Comparison of ENCODE assay signal across 18 cellular contexts in the genomic region with DNA sequence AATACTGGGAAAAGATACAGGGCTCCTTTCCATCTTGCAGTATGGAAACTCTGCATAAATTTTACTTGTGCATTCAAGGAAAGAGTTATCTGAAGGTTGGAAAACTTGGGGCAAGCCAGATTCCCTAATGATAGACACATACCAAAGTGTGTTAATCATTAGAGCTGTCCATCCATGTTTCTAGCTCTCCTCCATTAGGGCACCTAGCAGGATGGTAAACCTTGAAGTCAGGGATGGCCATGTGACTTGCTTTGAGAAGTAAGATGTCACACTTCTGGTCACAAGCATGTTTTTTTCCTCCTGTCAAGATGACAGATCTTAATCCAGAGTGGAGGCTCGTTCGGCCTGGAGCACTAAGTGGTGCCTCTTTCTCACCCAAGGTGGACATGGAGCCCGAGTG.
DNase-seq lines count a peak whose midpoint lies in the region; ATAC-seq and TF ChIP-seq lines count a peak whose summit lies in the region.
"Had no signal": no experiment of that assay in that cellular context is flagged by ENCODE, and none has a peak within 500 bp of the region (broad histone marks: within the 10 kb centered on the region; RNA-seq: fewer than 3 reads in every experiment).

No MANE protein-coding gene starts in this region.

- H3K36me3 Mint-ChIP-seq in dendritic cell treated with granulocyte-macrophage colony-stimulating factor and Interleukin-4, amounts not matched to agents 40 ng/mL and 50 ng/mL, for 4 days (ENCODE audit: low read depth) = no peaks in the 10 kb centered on the region
- H3K36me3 Mint-ChIP-seq in activated CD8-positive, alpha-beta T cell treated with anti-CD3 and anti-CD28 coated beads for 36 hours (ENCODE audit: low read depth) = peaks cover 6% of the 10 kb centered on the region
- H3K36me3 Mint-ChIP-seq in stimulated activated memory B cell treated with anti-CD40 and anti-IgM and Interleukin-4, amounts not matched to agents 10 μg/mL and 1 μg/mL and 100 μg/mL, for 72 hours = peaks cover 9% of the 10 kb centered on the region

- no peak overlapping the region for H3K4me3 Mint-ChIP-seq in dendritic cell treated with granulocyte-macrophage colony-stimulating factor and Interleukin-4, amounts not matched to agents 40 ng/mL and 50 ng/mL, for 4 days
- H3K4me3 Mint-ChIP-seq in activated CD8-positive, alpha-beta T cell treated with anti-CD3 and anti-CD28 coated beads for 36 hours = no peak overlapping the region
- no peak overlapping the region for H3K4me3 Mint-ChIP-seq in stimulated activated memory B cell treated with anti-CD40 and anti-IgM and Interleukin-4, amounts not matched to agents 10 μg/mL and 1 μg/mL and 100 μg/mL, for 72 hours
- H3K4me3 Mint-ChIP-seq: CD8-positive, alpha-beta memory T cell; HFFc6 had no signal

- no peaks in the 10 kb centered on the region for H3K4me1 ChIP-seq in Peyer's patch
- H3K4me1 ChIP-seq: Caco-2 had no signal

- H3K27ac Mint-ChIP-seq in dendritic cell treated with granulocyte-macrophage colony-stimulating factor and Interleukin-4, amounts not matched to agents 40 ng/mL and 50 ng/mL, for 4 days = peak overlapping the region; percentile 32
- no peak overlapping the region for H3K27ac Mint-ChIP-seq in activated CD8-positive, alpha-beta T cell treated with anti-CD3 and anti-CD28 coated beads for 36 hours
- H3K27ac Mint-ChIP-seq in stimulated activated memory B cell treated with anti-CD40 and anti-IgM and Interleukin-4, amounts not matched to agents 10 μg/mL and 1 μg/mL and 100 μg/mL, for 72 hours = no peak overlapping the region
- H3K27ac Mint-ChIP-seq: CD8-positive, alpha-beta memory T cell; HFFc6 had no signal

- peak; percentile 37 for DNase-seq in ACHN
- DNase-seq in NCI-H226 = peak; percentile 25
- DNase-seq in kidney tubule cell (ENCODE audit: low spot score) = peak; percentile 85
- DNase-seq in activated CD8-positive, alpha-beta T cell treated with anti-CD3 and anti-CD28 coated beads for 36 hours = no peak
- DNase-seq in Peyer's patch = no peak
- DNase-seq: AML-193; Caco-2; CD8-positive, alpha-beta memory T cell; DMS53; GF-D8; HCEC 1CT; HFFc6 had no signal

- in situ Hi-C loops in ACHN (cut with HindIII; ENCODE audit: low pct_ligation_motif_present, low pct_unique_long_range_greater_than_20kb, low sequenced_read_pairs) = no loop called here

- peaks cover 23% of the 10 kb centered on the region for H3K9me3 Mint-ChIP-seq in dendritic cell treated with granulocyte-macrophage colony-stimulating factor and Interleukin-4, amounts not matched to agents 40 ng/mL and 50 ng/mL, for 4 days
- peaks cover 13% of the 10 kb centered on the region for H3K9me3 Mint-ChIP-seq in activated CD8-positive, alpha-beta T cell treated with anti-CD3 and anti-CD28 coated beads for 36 hours
- peaks cover 10% of the 10 kb centered on the region for H3K9me3 Mint-ChIP-seq in stimulated activated memory B cell treated with anti-CD40 and anti-IgM and Interleukin-4, amounts not matched to agents 10 μg/mL and 1 μg/mL and 100 μg/mL, for 72 hours

- H3K4me3 ChIP-seq in Peyer's patch = no peak overlapping the region
- H3K4me3 ChIP-seq: BLaER1 had no signal

- intact Hi-C loops in dendritic cell treated with granulocyte-macrophage colony-stimulating factor and Interleukin-4, amounts not matched to agents 40 ng/mL and 50 ng/mL, for 4 days (cut with micrococcal nuclease) = no loop called here
- intact Hi-C loops in activated CD8-positive, alpha-beta T cell treated with anti-CD3 and anti-CD28 coated beads for 36 hours (cut with micrococcal nuclease) = no loop called here

- H3K27ac ChIP-seq in Peyer's patch = no peak overlapping the region
- H3K27ac ChIP-seq: 22Rv1, BLaER1, HL-60 had no signal

- peaks cover 9% of the 10 kb centered on the region for H3K4me1 Mint-ChIP-seq in dendritic cell treated with granulocyte-macrophage colony-stimulating factor and Interleukin-4, amounts not matched to agents 40 ng/mL and 50 ng/mL, for 4 days (ENCODE audit: low read depth)
- H3K4me1 Mint-ChIP-seq in activated CD8-positive, alpha-beta T cell treated with anti-CD3 and anti-CD28 coated beads for 36 hours (ENCODE audit: low read depth) = peaks cover 17% of the 10 kb centered on the region
- peaks cover 11% of the 10 kb centered on the region for H3K4me1 Mint-ChIP-seq in stimulated activated memory B cell treated with anti-CD40 and anti-IgM and Interleukin-4, amounts not matched to agents 10 μg/mL and 1 μg/mL and 100 μg/mL, for 72 hours
- H3K4me1 Mint-ChIP-seq: CD8-positive, alpha-beta memory T cell had no signal

- ATAC-seq in HG03457 (IDR thresholded peaks at IDR 0.05; ENCODE audit: unreplicated experiment) = no peak
- no peak for ATAC-seq in activated CD8-positive, alpha-beta T cell treated with anti-CD3 and anti-CD28 coated beads for 36 hours
- no peak for ATAC-seq in stimulated activated memory B cell treated with anti-CD40 and anti-IgM and Interleukin-4, amounts not matched to agents 10 μg/mL and 1 μg/mL and 100 μg/mL, for 72 hours

- peaks cover 0 to 10% (median 0%) of the 10 kb centered on the region in 4 donors for H3K9me3 ChIP-seq in Peyer's patch
- H3K9me3 ChIP-seq: Caco-2 had no signal

- no peaks in the 10 kb centered on the region for H3K27me3 Mint-ChIP-seq in dendritic cell treated with granulocyte-macrophage colony-stimulating factor and Interleukin-4, amounts not matched to agents 40 ng/mL and 50 ng/mL, for 4 days
- peaks cover 3% of the 10 kb centered on the region for H3K27me3 Mint-ChIP-seq in activated CD8-positive, alpha-beta T cell treated with anti-CD3 and anti-CD28 coated beads for 36 hours
- H3K27me3 Mint-ChIP-seq in stimulated activated memory B cell treated with anti-CD40 and anti-IgM and Interleukin-4, amounts not matched to agents 10 μg/mL and 1 μg/mL and 100 μg/mL, for 72 hours = peaks cover 9% of the 10 kb centered on the region

- no peaks in the 10 kb centered on the region for H3K27me3 ChIP-seq in Peyer's patch
- H3K27me3 ChIP-seq: BLaER1 had no signal

- TF ChIP-seq CTCF in activated CD8-positive, alpha-beta T cell treated with anti-CD3 and anti-CD28 coated beads for 36 hours (IDR thresholded peaks at IDR 0.05) = no peak
- no peak for TF ChIP-seq CTCF in Peyer's patch (IDR thresholded peaks at IDR 0.05)

- no peak for TF ChIP-seq POLR2A in Peyer's patch (IDR thresholded peaks at IDR 0.05)

- H3K36me3 ChIP-seq in Peyer's patch = no peaks in the 10 kb centered on the region
- H3K36me3 ChIP-seq: BLaER1 had no signal

- POLR2A ChIA-PET in activated CD8-positive, alpha-beta T cell treated with anti-CD3 and anti-CD28 coated beads for 36 hours (lab: Charles Lee) = interaction anchor here (0.9 kb wide), 1 partner anchor 19 kb away, joined by 3 read pairs; no protein-coding TSS in a partner anchor

- CTCF ChIA-PET in activated CD8-positive, alpha-beta T cell treated with anti-CD3 and anti-CD28 coated beads for 36 hours (lab: Charles Lee) = no interaction called here

Comparison
In these comparisons a context has a peak if more than half of its experiments do, and no peak if none do; other contexts are left out.
1. DNase-seq: peak in ACHN (single experiment), NCI-H226 (single experiment) and kidney tubule cell (single experiment); none in activated CD8-positive, alpha-beta T cell treated with anti-CD3 and anti-CD28 coated beads for 36 hours (single experiment) and Peyer's patch (0 of 3).